ENCODE assay signal across 19 cellular contexts in genomic region chr5:5149154-5149553, GRCh38.
DNase-seq lines count a peak whose midpoint lies in the region; ATAC-seq and FAIRE-seq lines count a peak whose summit lies in the region.
"Had no signal": no experiment of that assay in that cellular context is flagged by ENCODE, and none has a peak within 500 bp of the region (broad histone marks: within the 10 kb centered on the region; RNA-seq: fewer than 3 reads in every experiment).

No MANE protein-coding gene starts in this region.

- peak; percentile 82 for FAIRE-seq in RCC 7860 (lab: Jason Lieb, UNC)
- FAIRE-seq: GM12891, GM19239, H54 had no signal

- ATAC-seq in GM18508 (IDR thresholded peaks at IDR 0.05; ENCODE audit: insufficient read depth, unreplicated experiment) (peak; percentile 46), GM19463 (IDR thresholded peaks at IDR 0.05; ENCODE audit: unreplicated experiment) (peak; percentile 62), GM21526 (IDR thresholded peaks at IDR 0.05; ENCODE audit: low FRiP score, unreplicated experiment) (no peak), HG03159 (IDR thresholded peaks at IDR 0.05; ENCODE audit: unreplicated experiment) (no peak)

- DNase-seq in RCC 7860 (ENCODE audit: low spot score), result peak; percentile 49
- DNase-seq in hypothalamus (lab: John Stamatoyannopoulos, UW), result no peak
- DNase-seq: 8988T; C1 segment of cervical spinal cord; Calu3; CD4-positive, alpha-beta memory T cell; COR-L47; DMS53; DMS79 treated with DMSO at 0.1 percent for 48 hours; GF-D8; GOT3; HFFc6 had no signal

Comparison
In these comparisons a context has a peak if more than half of its experiments do, and no peak if none do; other contexts are left out.
1. ATAC-seq: peak in GM18508 (single experiment) and GM19463 (single experiment); none in GM21526 (single experiment) and HG03159 (single experiment).